Comparison of ENCODE assay signal across 2 cellular contexts in genomic region chrX:7074908-7075204, GRCh38.
TF ChIP-seq lines count a peak whose summit lies in the region.

No MANE protein-coding gene starts in this region.

TF ChIP-seq in HepG2, 621 proteins besides CTCF, POLR2A, EP300 and RAD21 (continued from another document):
- TF ChIP-seq, protein P1, sequence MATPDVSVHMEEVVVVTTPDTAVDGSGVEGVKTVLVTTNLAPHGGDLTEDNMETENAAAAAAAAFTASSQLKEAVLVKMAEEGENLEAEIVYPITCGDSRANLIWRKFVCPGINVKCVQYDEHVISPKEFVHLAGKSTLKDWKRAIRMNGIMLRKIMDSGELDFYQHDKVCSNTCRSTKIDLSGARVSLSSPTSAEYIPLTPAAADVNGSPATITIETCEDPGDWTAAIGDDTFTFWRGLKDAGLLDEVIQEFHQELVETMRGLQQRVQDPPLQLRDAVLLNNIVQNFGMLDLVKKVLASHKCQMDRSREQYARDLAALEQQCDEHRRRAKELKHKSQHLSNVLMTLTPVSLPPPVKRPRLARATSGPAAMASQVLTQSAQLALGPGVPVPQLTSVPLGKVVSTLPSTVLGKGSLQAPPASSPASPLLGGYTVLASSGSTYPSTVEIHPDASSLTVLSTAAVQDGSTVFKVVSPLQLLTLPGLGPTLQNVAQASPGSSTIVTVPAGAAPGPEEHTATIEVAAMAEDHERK (CRISPR knock-in tag; IDR thresholded peaks at IDR 0.05; ENCODE audit: low read depth) = no peak
- no peak for TF ChIP-seq SNAPC2 (CRISPR knock-in tag; IDR thresholded peaks at IDR 0.05)
- no peak for TF ChIP-seq ZNF780A (CRISPR knock-in tag; IDR thresholded peaks at IDR 0.05)
- no peak for TF ChIP-seq U2AF2 (IDR thresholded peaks at IDR 0.05; ENCODE audit: low read depth, low read length)
- no peak for TF ChIP-seq TAF1 (CRISPR knock-in tag; IDR thresholded peaks at IDR 0.05)
- no peak for TF ChIP-seq ZNF564 (CRISPR knock-in tag; IDR thresholded peaks at IDR 0.05)
- no peak for TF ChIP-seq ZNF678 (CRISPR knock-in tag; IDR thresholded peaks at IDR 0.05)
- no peak for TF ChIP-seq TP53 (CRISPR knock-in tag; conservative IDR thresholded peaks at IDR 0.05)
- TF ChIP-seq MYNN (CRISPR knock-in tag; IDR thresholded peaks at IDR 0.05; ENCODE audit: low read depth) = no peak

TF ChIP-seq in SK-N-SH, 30 proteins besides CTCF, POLR2A, EP300 and RAD21 (continued from another document):
- TF ChIP-seq, protein P2, sequence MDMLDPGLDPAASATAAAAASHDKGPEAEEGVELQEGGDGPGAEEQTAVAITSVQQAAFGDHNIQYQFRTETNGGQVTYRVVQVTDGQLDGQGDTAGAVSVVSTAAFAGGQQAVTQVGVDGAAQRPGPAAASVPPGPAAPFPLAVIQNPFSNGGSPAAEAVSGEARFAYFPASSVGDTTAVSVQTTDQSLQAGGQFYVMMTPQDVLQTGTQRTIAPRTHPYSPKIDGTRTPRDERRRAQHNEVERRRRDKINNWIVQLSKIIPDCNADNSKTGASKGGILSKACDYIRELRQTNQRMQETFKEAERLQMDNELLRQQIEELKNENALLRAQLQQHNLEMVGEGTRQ (IDR thresholded peaks at IDR 0.05; ENCODE audit: borderline replicate concordance, low read depth, low read length) = no peak
- TF ChIP-seq, protein P3, sequence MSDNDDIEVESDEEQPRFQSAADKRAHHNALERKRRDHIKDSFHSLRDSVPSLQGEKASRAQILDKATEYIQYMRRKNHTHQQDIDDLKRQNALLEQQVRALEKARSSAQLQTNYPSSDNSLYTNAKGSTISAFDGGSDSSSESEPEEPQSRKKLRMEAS (IDR thresholded peaks at IDR 0.05; ENCODE audit: low read depth) = no peak
- TF ChIP-seq GABPA (IDR thresholded peaks at IDR 0.05; ENCODE audit: low read depth) = no peak
- no peak for TF ChIP-seq SMC3 (IDR thresholded peaks at IDR 0.05; ENCODE audit: low read depth, low read length)
TF ChIP-seq in SK-N-SH: peak in this region for 0.
